Comparison of ENCODE assay signal across 21 cellular contexts in genomic region chr17:17058304-17058703, GRCh38. TPM values are rescaled to one million over a fixed set of nuclear protein-coding genes. Genes with fewer than 3 reads are reported as not detected.
DNase-seq lines count a peak whose midpoint lies in the region; ATAC-seq and TF ChIP-seq lines count a peak whose summit lies in the region.
"Had no signal": no experiment of that assay in that cellular context is flagged by ENCODE, and none has a peak within 500 bp of the region (broad histone marks: within the 10 kb centered on the region; RNA-seq: fewer than 3 reads in every experiment).

No MANE protein-coding gene starts in this region.

- peak; percentile 55 for ATAC-seq in stimulated activated naive CD8-positive, alpha-beta T cell treated with anti-CD3 and anti-CD28 coated beads, Interleukin-15, amount 100 ng/mL, for 72 hours
- no peak for ATAC-seq in stimulated activated naive CD8-positive, alpha-beta T cell treated with anti-CD3 and anti-CD28 coated beads, Interleukin-15, Interleukin-2, amounts not matched to agents 100 U/mL and 50 U/mL, for 24 hours
- no peak for ATAC-seq in sciatic nerve
- ATAC-seq: body of pancreas; foreskin keratinocyte; naive thymus-derived CD8-positive, alpha-beta T cell; right lobe of liver had no signal

- intact Hi-C loops in sciatic nerve (cut with DNase I), result no loop called here

- no peak overlapping the region for H3K4me3 Mint-ChIP-seq in stimulated activated naive CD8-positive, alpha-beta T cell treated with anti-CD3 and anti-CD28 coated beads, Interleukin-15, amount 100 ng/mL, for 72 hours
- H3K4me3 Mint-ChIP-seq in chondrocyte (ENCODE audit: unreplicated experiment), result no peak overlapping the region
- H3K4me3 Mint-ChIP-seq: activated CD4-positive, alpha-beta T cell treated with anti-CD3 and anti-CD28 coated beads, Interleukin-2, amount 10 ng/mL, durations not matched to agents 7 days and 5 days; CD14-positive monocyte; naive thymus-derived CD8-positive, alpha-beta T cell had no signal

- H3K4me1 Mint-ChIP-seq in stimulated activated naive CD8-positive, alpha-beta T cell treated with anti-CD3 and anti-CD28 coated beads, Interleukin-15, amount 100 ng/mL, for 72 hours, result peaks cover 46% of the 10 kb centered on the region
- H3K4me1 Mint-ChIP-seq in chondrocyte (ENCODE audit: low read depth), result peaks cover 45% of the 10 kb centered on the region

- TF ChIP-seq CTCF in chondrocyte (IDR thresholded peaks at IDR 0.05), result no peak

- H3K36me3 Mint-ChIP-seq in chondrocyte (ENCODE audit: low read depth), result no peaks in the 10 kb centered on the region

- H3K27me3 Mint-ChIP-seq in stimulated activated naive CD8-positive, alpha-beta T cell treated with anti-CD3 and anti-CD28 coated beads, Interleukin-15, amount 100 ng/mL, for 72 hours, result no peaks in the 10 kb centered on the region
- no peaks in the 10 kb centered on the region for H3K27me3 Mint-ChIP-seq in chondrocyte (ENCODE audit: low read depth)
- H3K27me3 Mint-ChIP-seq: activated CD4-positive, alpha-beta T cell treated with anti-CD3 and anti-CD28 coated beads, Interleukin-2, amount 10 ng/mL, durations not matched to agents 7 days and 5 days; naive thymus-derived CD8-positive, alpha-beta T cell had no signal

- H3K9me3 Mint-ChIP-seq in stimulated activated naive CD8-positive, alpha-beta T cell treated with anti-CD3 and anti-CD28 coated beads, Interleukin-15, amount 100 ng/mL, for 72 hours, result no peaks in the 10 kb centered on the region
- no peaks in the 10 kb centered on the region for H3K9me3 Mint-ChIP-seq in chondrocyte (ENCODE audit: low read depth)
- H3K9me3 Mint-ChIP-seq: activated CD4-positive, alpha-beta T cell treated with anti-CD3 and anti-CD28 coated beads, Interleukin-2, amount 10 ng/mL, durations not matched to agents 7 days and 5 days; activated T-helper 2 cell treated with anti-CD3 and anti-CD28 coated beads, Interferon-gamma antibody, Interleukin-2, Interleukin-4, amounts not matched to agents 10 μg/mL and 5 μg/mL and 100 μg/mL, durations not matched to agents 14 hours and 24 hours and 36 hours; naive thymus-derived CD8-positive, alpha-beta T cell had no signal

- DNase-seq in stimulated activated naive CD8-positive, alpha-beta T cell treated with anti-CD3 and anti-CD28 coated beads, Interleukin-15, amount 100 ng/mL, for 72 hours, result no peak
- no peak for DNase-seq in stimulated activated naive CD8-positive, alpha-beta T cell treated with anti-CD3 and anti-CD28 coated beads, Interleukin-15, Interleukin-2, amounts not matched to agents 100 U/mL and 50 U/mL, for 24 hours
- peak; percentile 42 for DNase-seq in chondrocyte (ENCODE audit: low spot score)
- peak; percentile 42 for DNase-seq in sciatic nerve (ENCODE audit: low spot score)
- DNase-seq in pons (ENCODE audit: low spot score), result no peak
- DNase-seq in NCI-H1048 (lab: John Stamatoyannopoulos, UW), result no peak
- DNase-seq in CD1c-positive myeloid dendritic cell (ENCODE audit: extremely low spot score), result no peak
- DNase-seq: activated CD4-positive, alpha-beta T cell treated with anti-CD3 and anti-CD28 coated beads, Interleukin-2, amount 10 ng/mL, durations not matched to agents 7 days and 5 days; effector CD4-positive, alpha-beta T cell; foreskin keratinocyte; midbrain; NCI-H1092; NCI-H1930; NCI-H526 treated with DMSO at 0.1 percent for 48 hours; stimulated activated CD4-positive, alpha-beta T cell treated with anti-CD3 and anti-CD28 coated beads, Interleukin-15, amount 100 ng/mL, for 24 hours; T-helper 2 cell had no signal

- no peak overlapping the region for H3K27ac Mint-ChIP-seq in stimulated activated naive CD8-positive, alpha-beta T cell treated with anti-CD3 and anti-CD28 coated beads, Interleukin-15, amount 100 ng/mL, for 72 hours
- H3K27ac Mint-ChIP-seq in chondrocyte (ENCODE audit: unreplicated experiment), result no peak overlapping the region
- H3K27ac Mint-ChIP-seq: activated CD4-positive, alpha-beta T cell treated with anti-CD3 and anti-CD28 coated beads, Interleukin-2, amount 10 ng/mL, durations not matched to agents 7 days and 5 days; activated T-helper 2 cell treated with anti-CD3 and anti-CD28 coated beads, Interferon-gamma antibody, Interleukin-2, Interleukin-4, amounts not matched to agents 10 μg/mL and 5 μg/mL and 100 μg/mL, durations not matched to agents 14 hours and 24 hours and 36 hours had no signal

RNA-seq across cellular contexts. Expression of gene MPRIP, which starts 16.0 kb away (rescaled TPM):
- total RNA-seq in chondrocyte (197 to 352 TPM (median 345 TPM) in 3 replicates), sciatic nerve (500 TPM)

Comparison
In these comparisons a context has a peak if more than half of its experiments do, and no peak if none do; other contexts are left out.
1. DNase-seq: peak in chondrocyte (single experiment) and sciatic nerve (single experiment); none in stimulated activated naive CD8-positive, alpha-beta T cell treated with anti-CD3 and anti-CD28 coated beads, Interleukin-15, amount 100 ng/mL, for 72 hours (0 of 2), stimulated activated naive CD8-positive, alpha-beta T cell treated with anti-CD3 and anti-CD28 coated beads, Interleukin-15, Interleukin-2, amounts not matched to agents 100 U/mL and 50 U/mL, for 24 hours (single experiment), pons (single experiment), NCI-H1048 (single experiment) and CD1c-positive myeloid dendritic cell (single experiment).